In genomic region chr11:44326615-44327475, GRCh38 we compare ENCODE assay signal across 20 cellular contexts. TPM values are rescaled to one million over a fixed set of nuclear protein-coding genes. Genes with fewer than 3 reads are reported as not detected.
DNase-seq lines count a peak whose midpoint lies in the region; ATAC-seq, FAIRE-seq and TF ChIP-seq lines count a peak whose summit lies in the region.
"Had no signal": no experiment of that assay in that cellular context is flagged by ENCODE, and none has a peak within 500 bp of the region (broad histone marks: within the 10 kb centered on the region; RNA-seq: fewer than 3 reads in every experiment).

No MANE protein-coding gene starts in this region.

- BruUV-seq in PC-3 (replicated peaks; lab: Mats Ljungman, UMichigan): no TSS peak

- POLR2A ChIA-PET in AG04449 (lab: Yijun Ruan, JAX) (no interaction called here), PC-3 (lab: Charles Lee; ENCODE audit: unreplicated experiment) (no interaction called here)

- H3K9me2 ChIP-seq in PC-3 (replicated peaks; ENCODE audit: low read length): no peaks in the 10 kb centered on the region

- no peak overlapping the region for H3K27ac ChIP-seq in PC-3 (ENCODE audit: low read length)
- H3K27ac ChIP-seq: C4-2B, psoas muscle had no signal

- peaks cover 88% of the 10 kb centered on the region for H3K27me3 ChIP-seq in PC-3 (ENCODE audit: low read length)

- no peaks in the 10 kb centered on the region for H3K79me2 ChIP-seq in PC-3 (ENCODE audit: low read length)

- peak; percentile 4 for TF ChIP-seq CTCF in AG04449 (IDR thresholded peaks at IDR 0.05; ENCODE audit: insufficient read depth, low read length, missing control alignments)
- no peak for TF ChIP-seq CTCF in PC-3 (conservative IDR thresholded peaks at IDR 0.05; ENCODE audit: low read depth, low read length)
- peak; percentile 20 for TF ChIP-seq CTCF in fibroblast of villous mesenchyme (IDR thresholded peaks at IDR 0.05; ENCODE audit: insufficient read depth, low read depth, low read length)

- no peaks in the 10 kb centered on the region for H3F3A ChIP-seq in PC-3 (ENCODE audit: low read length, unreplicated experiment)

- ATAC-seq in PC-3 (peak; percentile 43; the same call in 1 of the 2 replicates), HG03378 (IDR thresholded peaks at IDR 0.05; ENCODE audit: unreplicated experiment) (no peak), GM21723 (IDR thresholded peaks at IDR 0.05; ENCODE audit: unreplicated experiment) (no peak)
- ATAC-seq: left lobe of liver, T-helper 17 cell had no signal

- H3K36me3 ChIP-seq in PC-3 (ENCODE audit: low read depth, low read length): no peaks in the 10 kb centered on the region

- no peaks in the 10 kb centered on the region for H3K9me3 ChIP-seq in PC-3 (ENCODE audit: low read length)
- H3K9me3 ChIP-seq: psoas muscle had no signal

- no peak overlapping the region for H3K4me2 ChIP-seq in PC-3 (ENCODE audit: low read length)

- no peaks in the 10 kb centered on the region for H3K4me1 ChIP-seq in PC-3 (ENCODE audit: insufficient read depth, low read length)
- H3K4me1 ChIP-seq: psoas muscle had no signal

- no peaks in the 10 kb centered on the region for H4K20me1 ChIP-seq in PC-3 (ENCODE audit: low read length)

- CTCF ChIA-PET in AG04449 (lab: Yijun Ruan, JAX): interaction anchor here (1.1 to 5.1 kb wide), 5 partner anchors 10 to 232 kb away, joined by 3 to 27 read pairs (median 5); partner anchors contain the start of gene EXT2
- CTCF ChIA-PET in PC-3 (lab: Charles Lee): no interaction called here

- H3K9ac ChIP-seq in PC-3 (ENCODE audit: low read length): no peak overlapping the region

- peak; percentile 55 for FAIRE-seq in G401.6 (lab: Jason Lieb, UNC)
- FAIRE-seq: GM19239 had no signal

- H3K4me3 ChIP-seq in AG04449 (ENCODE audit: low read depth, low read length) (no peak overlapping the region), PC-3 (ENCODE audit: low read length) (no peak overlapping the region), fibroblast of villous mesenchyme (ENCODE audit: low read depth, low read length) (no peak overlapping the region)
- H3K4me3 ChIP-seq: psoas muscle had no signal

- H2AFZ ChIP-seq in PC-3 (ENCODE audit: low read length): no peak overlapping the region

- DNase-seq in AG04449 (ENCODE audit: low read depth, low spot score) (no peak), PC-3 (no peak), fibroblast of villous mesenchyme (ENCODE audit: low read depth) (no peak), hypothalamus (lab: John Stamatoyannopoulos, UW) (no peak), AML-193 (lab: John Stamatoyannopoulos, UW) (no peak)
- DNase-seq: activated naive CD8-positive, alpha-beta T cell treated with anti-CD3 and anti-CD28 coated beads for 36 hours; activated T-cell treated with anti-CD3 and anti-CD28 coated beads for 4 hours; cerebellar nuclear complex; hippocampal formation; psoas muscle; T-helper 17 cell had no signal

- intact Hi-C loops in PC-3 (cut with micrococcal nuclease): loop anchor here (5.0 kb wide), 1 partner anchor 185 kb away; no protein-coding TSS in a partner anchor

RNA-seq across cellular contexts. Expression of gene ALX4, which starts 16.9 kb away (rescaled TPM):
- not detected in 2 replicates for total RNA-seq in PC-3 (2014; rRNA removed)
- total RNA-seq in fibroblast of villous mesenchyme: not detected in 2 replicates
- total RNA-seq: activated naive CD8-positive, alpha-beta T cell treated with anti-CD3 and anti-CD28 coated beads for 36 hours; epithelial cell of proximal tubule; left lobe of liver; myocyte; RPMI7951; T-helper 17 cell had no signal
